Comparison of ENCODE assay signal across 38 cellular contexts in the genomic region with DNA sequence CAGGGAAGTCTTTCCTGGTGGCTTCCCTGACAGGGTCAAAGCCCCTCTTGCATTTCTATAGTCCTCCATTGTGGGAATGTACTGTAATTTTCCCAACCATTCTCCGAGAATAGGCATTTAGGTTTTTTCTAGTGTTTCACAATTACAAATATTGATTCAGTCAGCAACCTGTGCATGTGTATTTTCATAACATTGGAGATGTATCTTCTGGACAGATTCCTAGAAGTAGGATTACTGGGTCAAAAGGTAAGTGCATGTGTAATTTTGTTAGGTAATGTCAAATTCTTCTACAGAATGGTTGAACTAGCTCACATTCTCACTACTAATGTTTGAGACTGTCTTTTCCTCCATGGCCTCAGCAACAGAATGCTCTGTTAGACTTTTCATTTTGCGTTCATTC. TPM values are rescaled to one million over a fixed set of nuclear protein-coding genes. Genes with fewer than 3 reads are reported as not detected.
"Had no signal": no experiment of that assay in that cellular context is flagged by ENCODE, and none has a peak within 500 bp of the region (broad histone marks: within the 10 kb centered on the region; RNA-seq: fewer than 3 reads in every experiment).

No MANE protein-coding gene starts in this region.

- H3K27ac ChIP-seq: ascending aorta, cardiac muscle cell, colonic mucosa, epithelial cell of prostate, esophagus squamous epithelium, gastroesophageal sphincter, WERI-Rb-1 had no signal

- FAIRE-seq: endometrium, endothelial cell of umbilical vein had no signal

- H3K9me3 ChIP-seq: ascending aorta, breast epithelium, colonic mucosa, esophagus squamous epithelium, gastroesophageal sphincter had no signal

- H3K4me1 ChIP-seq: ascending aorta, breast epithelium, colonic mucosa, esophagus squamous epithelium, gastroesophageal sphincter had no signal

- ATAC-seq: activated CD4-positive, alpha-beta T cell treated with anti-CD3 and anti-CD28 coated beads for 36 hours; activated CD8-positive, alpha-beta memory T cell treated with anti-CD3 and anti-CD28 coated beads, Interleukin-2, amount 10 ng/mL, durations not matched to agents 7 days and 5 days; activated CD8-positive, alpha-beta T cell treated with anti-CD3 and anti-CD28 coated beads, Interleukin-2, amount 10 ng/mL, durations not matched to agents 7 days and 5 days; activated naive CD4-positive, alpha-beta T cell treated with anti-CD3 and anti-CD28 coated beads, Interleukin-2, amount 50 U/mL, for 72 hours; gastroesophageal sphincter; T-helper 17 cell had no signal

- H3K4me3 ChIP-seq: ascending aorta, breast epithelium, cardiac muscle cell, colonic mucosa, esophagus squamous epithelium, gastroesophageal sphincter had no signal

- H3K36me3 ChIP-seq: ascending aorta, breast epithelium, cardiac muscle cell, colonic mucosa, esophagus squamous epithelium, gastroesophageal sphincter, WERI-Rb-1 had no signal

- H3K27me3 ChIP-seq: ascending aorta, breast epithelium, colonic mucosa, gastroesophageal sphincter had no signal

- DNase-seq: activated CD4-positive, alpha-beta memory T cell treated with anti-CD3 and anti-CD28 coated beads for 36 hours; activated CD4-positive, alpha-beta T cell treated with anti-CD3 and anti-CD28 coated beads for 36 hours; activated CD4-positive, alpha-beta T cell treated with anti-CD3 and anti-CD28 coated beads, Interleukin-2, amount 10 ng/mL, durations not matched to agents 24 days and 14 days; activated CD4-positive, CD25-positive, alpha-beta regulatory T cell; activated CD4-positive, CD25-positive, alpha-beta regulatory T cell treated with anti-CD3 and anti-CD28 coated beads, Interleukin-2, amount 50 U/mL, for 72 hours; activated CD8-positive, alpha-beta memory T cell treated with anti-CD3 and anti-CD28 coated beads, Interleukin-2, amount 10 ng/mL, durations not matched to agents 7 days and 5 days; activated CD8-positive, alpha-beta memory T cell treated with anti-CD3 and anti-CD28 coated beads, Interleukin-2, amount 50 U/mL, for 4 hours; activated CD8-positive, alpha-beta T cell treated with anti-CD3 and anti-CD28 coated beads, Interleukin-2, amount 10 ng/mL, durations not matched to agents 7 days and 5 days; activated gamma-delta T cell; activated naive CD4-positive, alpha-beta T cell; activated naive CD4-positive, alpha-beta T cell treated with anti-CD3 and anti-CD28 coated beads, Interleukin-2, amount 10 ng/mL, durations not matched to agents 7 days and 5 days; activated naive CD8-positive, alpha-beta T cell treated with anti-CD3 and anti-CD28 coated beads, Interleukin-2, amount 10 ng/mL, durations not matched to agents 7 days and 5 days; activated T-cell treated with anti-CD3 and anti-CD28 coated beads, Interleukin-2, amount 50 U/mL, for 1 hour; activated T-cell treated with anti-CD3 and anti-CD28 coated beads, Interleukin-2, amount 50 U/mL, for 48 hours; central memory CD4-positive, alpha-beta T cell; cerebellar nuclear complex; colonic mucosa; effector CD8-positive, alpha-beta T cell; esophagus squamous epithelium; foreskin melanocyte; T-helper 1 cell; T-helper 17 cell; T1000 had no signal

RNA-seq across cellular contexts. Expression of a gene that starts 8.3 kb away (rescaled TPM):
- total RNA-seq: activated CD4-positive, alpha-beta memory T cell treated with anti-CD3 and anti-CD28 coated beads for 36 hours; activated CD4-positive, alpha-beta T cell treated with anti-CD3 and anti-CD28 coated beads for 36 hours; activated CD4-positive, alpha-beta T cell treated with anti-CD3 and anti-CD28 coated beads, Interleukin-2, amount 10 ng/mL, durations not matched to agents 24 days and 14 days; activated CD8-positive, alpha-beta memory T cell treated with anti-CD3 and anti-CD28 coated beads for 36 hours; activated CD8-positive, alpha-beta memory T cell treated with anti-CD3 and anti-CD28 coated beads, Interleukin-2, amount 10 ng/mL, durations not matched to agents 7 days and 5 days; activated CD8-positive, alpha-beta T cell treated with anti-CD3 and anti-CD28 coated beads, Interleukin-2, amount 10 ng/mL, durations not matched to agents 7 days and 5 days; activated naive CD4-positive, alpha-beta T cell treated with anti-CD3 and anti-CD28 coated beads, Interleukin-2, amount 50 U/mL, for 72 hours; activated naive CD8-positive, alpha-beta T cell treated with anti-CD3 and anti-CD28 coated beads, Interleukin-2, amount 10 ng/mL, durations not matched to agents 7 days and 5 days; activated T-helper 1 cell treated with anti-CD3 and anti-CD28 coated beads, Interleukin-12 subunit alpha, Interleukin-12 subunit beta, Interleukin-2, Interleukin-4 antibody, amounts not matched to agents 30 ng/mL and 10 ng/mL and 1 ng/mL, durations not matched to agents 14 hours and 24 hours and 36 hours; cardiac muscle cell; dermis microvascular lymphatic vessel endothelial cell; endothelial cell of umbilical vein; fibroblast of lung; fibroblast of villous mesenchyme; glomerular endothelial cell; T-helper 17 cell had no signal
- polyA plus RNA-seq: endothelial cell of umbilical vein, fibroblast of lung had no signal
